Comparison of ENCODE assay signal across 8 cellular contexts in the genomic region with DNA sequence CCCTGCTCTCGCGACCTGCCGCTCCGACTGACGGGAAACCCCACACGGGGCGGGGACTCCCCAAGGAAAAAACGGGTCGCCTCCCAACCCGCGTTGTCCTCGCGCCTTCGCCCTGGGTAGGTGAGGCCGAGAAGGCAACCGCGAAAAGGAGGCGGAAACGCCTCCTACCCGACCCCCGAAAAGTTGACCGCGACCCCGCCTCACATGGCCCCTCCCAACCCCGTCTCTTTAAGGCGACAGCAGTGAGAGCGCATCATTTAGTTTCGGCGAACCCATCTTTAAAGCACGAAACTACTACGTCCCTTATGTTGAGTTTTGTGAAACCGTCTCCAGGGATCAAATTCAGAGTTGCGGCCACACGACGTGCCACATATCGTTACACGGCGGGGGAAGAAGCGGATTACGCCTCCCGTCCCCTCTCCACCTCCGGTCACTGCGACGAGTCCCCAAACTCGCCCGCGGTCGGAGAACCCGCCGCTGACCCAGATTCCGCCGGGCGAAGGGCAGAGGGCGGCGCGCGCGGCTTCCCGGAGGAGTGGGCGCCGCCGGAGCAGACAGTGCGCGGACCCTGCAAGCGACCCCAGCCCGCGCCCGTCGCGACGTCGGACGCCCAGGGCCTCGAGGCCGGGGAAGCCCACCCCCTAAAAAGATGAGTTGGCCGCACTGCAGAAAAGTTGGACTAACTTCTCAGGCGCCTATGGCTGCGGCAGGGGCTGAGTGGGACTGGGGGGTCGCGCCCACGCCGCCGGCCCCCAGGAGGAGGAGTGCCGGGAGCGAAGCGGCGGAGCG. TPM values are rescaled to one million over a fixed set of nuclear protein-coding genes. Genes with fewer than 3 reads are reported as not detected.
DNase-seq lines count a peak whose midpoint lies in the region; ATAC-seq and TF ChIP-seq lines count a peak whose summit lies in the region.

No MANE protein-coding gene starts in this region.

- no peak for TF ChIP-seq CTCF in uterus (IDR thresholded peaks at IDR 0.05)

- intact Hi-C loops in left ventricle myocardium superior (cut with micrococcal nuclease) (no loop called here), uterus (cut with DNase I; ENCODE audit: low total_unique reads) (no loop called here)

- TF ChIP-seq POLR2A in uterus (IDR thresholded peaks at IDR 0.05): peak; percentile 55 to 58

- peak overlapping the region; percentile 96 for H3K9ac ChIP-seq in adipocyte (ENCODE audit: low read length)

- peak overlapping the region; percentile 94 to 100 for H3K27ac ChIP-seq in uterus

- H3K4me3 ChIP-seq in adipocyte (ENCODE audit: low read length) (peak overlapping the region; percentile 97), uterus (peak overlapping the region; percentile 58 to 94)

- H3K36me3 ChIP-seq in adipocyte (ENCODE audit: control insufficient read depth, insufficient read depth, low read length, severe bottlenecking) (no peaks in the 10 kb centered on the region), uterus (no peaks in the 10 kb centered on the region)

- ATAC-seq in GM21786 (IDR thresholded peaks at IDR 0.05; ENCODE audit: unreplicated experiment): peak; percentile 47
- peak; percentile 72 for ATAC-seq in left ventricle myocardium superior

- H3K4me1 ChIP-seq in adipocyte (ENCODE audit: control insufficient read depth, insufficient read depth, low read length): peaks cover 17% of the 10 kb centered on the region
- peaks cover 0 to 6% of the 10 kb centered on the region in 2 donors for H3K4me1 ChIP-seq in uterus

- no peaks in the 10 kb centered on the region for H3K27me3 ChIP-seq in adipocyte (replicated peaks; ENCODE audit: control insufficient read depth, insufficient read depth, low read length)
- no peaks in the 10 kb centered on the region for H3K27me3 ChIP-seq in uterus

- no peaks in the 10 kb centered on the region for H3K9me3 ChIP-seq in adipocyte (ENCODE audit: control insufficient read depth, low read length)
- no peaks in the 10 kb centered on the region for H3K9me3 ChIP-seq in uterus

- peak; percentile 77 for DNase-seq in ELF-1 (ENCODE audit: low read depth, low spot score)
- peak; percentile 70 for DNase-seq in LHCN-M2 (ENCODE audit: low read depth)
- peak; percentile 66 for DNase-seq in SW480 (ENCODE audit: low spot score)
- DNase-seq in adipocyte (ENCODE audit: low read depth): peak; percentile 87
- peak; percentile 90 for DNase-seq in left ventricle myocardium superior
- peak; percentile 60 for DNase-seq in putamen (ENCODE audit: low spot score)
- DNase-seq in uterus: peak; percentile 82

RNA-seq across cellular contexts. Expression of gene ANP32E, which starts 1.1 kb away (rescaled TPM):
- total RNA-seq in LHCN-M2 (2014; rRNA removed): 47.1 and 56.7 TPM in 2 replicates
- 41.2 TPM for polyA plus RNA-seq in LHCN-M2 (2012)
- 27.0 TPM for total RNA-seq in left ventricle myocardium superior
- total RNA-seq in uterus: 10 to 100 TPM in 3 of 4 donors, 1 to 10 TPM in 1; 1.3 to 55.1 (median 38.6) TPM

RNA-seq across cellular contexts. Expression of gene CA14, which starts 22.7 kb away (rescaled TPM):
- total RNA-seq in LHCN-M2 (2014; rRNA removed) (not detected in 2 replicates), left ventricle myocardium superior (22.8 TPM), uterus (under 1 TPM in 2 of 4 donors, not detected in 2; 0.88 to 0.90 TPM)
- polyA plus RNA-seq in LHCN-M2 (2012): 0.11 TPM

RNA-seq across cellular contexts. Expression of gene APH1A, which starts 34.0 kb away (rescaled TPM):
- 114 and 117 TPM in 2 replicates for total RNA-seq in LHCN-M2 (2014; rRNA removed)
- polyA plus RNA-seq in LHCN-M2 (2012): 116 TPM
- total RNA-seq in left ventricle myocardium superior: 58.5 TPM
- total RNA-seq in uterus: 10 to 100 TPM; 33.2 to 96.7 (median 68.8) TPM

RNA-seq across cellular contexts. Expression of gene C1orf54, which starts 37.7 kb away (rescaled TPM):
- 2.9 and 4.2 TPM in 2 replicates for total RNA-seq in LHCN-M2 (2014; rRNA removed)
- 10.9 TPM for polyA plus RNA-seq in LHCN-M2 (2012)
- 9.8 TPM for total RNA-seq in left ventricle myocardium superior
- 10 to 100 TPM in 1 of 4 donors, 1 to 10 TPM in 2, under 1 TPM in 1; 0.88 to 60.8 (median 6.2) TPM for total RNA-seq in uterus

RNA-seq across cellular contexts. Expression of gene CIART, which starts 47.5 kb away (rescaled TPM):
- total RNA-seq in LHCN-M2 (2014; rRNA removed): 5.1 TPM in 2 replicates
- 3.4 TPM for polyA plus RNA-seq in LHCN-M2 (2012)
- 15.4 TPM for total RNA-seq in left ventricle myocardium superior
- total RNA-seq in uterus: 10 to 100 TPM in 1 of 4 donors, 1 to 10 TPM in 2, not detected in 1; 2.9 to 30.3 (median 4.9) TPM

Comparison
In these comparisons a context has a peak if more than half of its experiments do, and no peak if none do; other contexts are left out.
1. Peak in every context shown above with its lines: DNase-seq, ATAC-seq, H3K4me3 ChIP-seq and H3K27ac ChIP-seq.
2. RNA of gene CA14, which starts 22.7 kb away (total RNA-seq): 22.8 TPM in left ventricle myocardium superior (single experiment); 0.88 to 0.90 TPM in uterus and not detected in LHCN-M2; every median in the first group is over 10 times any median in the second.